ENCODE assay signal across 3 cellular contexts in the genomic region with DNA sequence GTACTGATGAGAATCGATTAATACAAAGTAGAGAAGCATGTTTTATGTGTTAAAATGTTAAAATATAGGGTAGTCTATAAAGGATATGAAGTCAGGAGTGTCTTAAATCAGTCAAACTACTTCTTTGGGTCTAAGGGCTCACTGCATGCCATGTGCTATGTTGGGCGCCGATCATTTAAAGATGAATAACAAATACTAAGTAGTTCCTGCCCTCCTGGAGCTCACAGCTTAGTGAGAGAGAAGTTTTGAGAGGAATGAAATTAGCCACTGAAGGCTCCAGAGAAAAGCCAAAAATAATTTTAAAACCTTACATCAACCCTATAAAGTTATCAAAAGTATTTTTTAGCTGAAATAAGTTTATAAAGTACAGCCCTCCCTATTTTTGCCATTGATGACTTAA.
TF ChIP-seq lines count a peak whose summit lies in the region.

No MANE protein-coding gene starts in this region.

TF ChIP-seq in GM23338, 12 proteins besides CTCF, POLR2A, EP300 and RAD21 (continues in another document):
- no peak for TF ChIP-seq JUNB (IDR thresholded peaks at IDR 0.05; ENCODE audit: unreplicated experiment)
- TF ChIP-seq POLR2AphosphoS5 (IDR thresholded peaks at IDR 0.05; ENCODE audit: low read depth): no peak
- TF ChIP-seq ZNF331 (CRISPR knock-in tag; IDR thresholded peaks at IDR 0.05; ENCODE audit: low read depth): no peak
- TF ChIP-seq EZH2phosphoT487 (IDR thresholded peaks at IDR 0.05; ENCODE audit: unreplicated experiment): no peak
- no peak for TF ChIP-seq STAT1 (IDR thresholded peaks at IDR 0.05; ENCODE audit: unreplicated experiment)
- TF ChIP-seq NANOG (IDR thresholded peaks at IDR 0.05; ENCODE audit: borderline replicate concordance): no peak
- TF ChIP-seq REST (IDR thresholded peaks at IDR 0.05; ENCODE audit: unreplicated experiment): no peak
- no peak for TF ChIP-seq EZH2 (IDR thresholded peaks at IDR 0.05; ENCODE audit: low read depth, unreplicated experiment)
- TF ChIP-seq ZNF114 (CRISPR knock-in tag; IDR thresholded peaks at IDR 0.05): no peak
- no peak for TF ChIP-seq CREB1 (CRISPR knock-in tag; IDR thresholded peaks at IDR 0.05; ENCODE audit: low read depth)
- TF ChIP-seq, protein P1, sequence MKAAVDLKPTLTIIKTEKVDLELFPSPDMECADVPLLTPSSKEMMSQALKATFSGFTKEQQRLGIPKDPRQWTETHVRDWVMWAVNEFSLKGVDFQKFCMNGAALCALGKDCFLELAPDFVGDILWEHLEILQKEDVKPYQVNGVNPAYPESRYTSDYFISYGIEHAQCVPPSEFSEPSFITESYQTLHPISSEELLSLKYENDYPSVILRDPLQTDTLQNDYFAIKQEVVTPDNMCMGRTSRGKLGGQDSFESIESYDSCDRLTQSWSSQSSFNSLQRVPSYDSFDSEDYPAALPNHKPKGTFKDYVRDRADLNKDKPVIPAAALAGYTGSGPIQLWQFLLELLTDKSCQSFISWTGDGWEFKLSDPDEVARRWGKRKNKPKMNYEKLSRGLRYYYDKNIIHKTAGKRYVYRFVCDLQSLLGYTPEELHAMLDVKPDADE (IDR thresholded peaks at IDR 0.05): no peak

TF ChIP-seq in WTC11, 78 proteins besides CTCF, POLR2A, EP300 and RAD21:
- TF ChIP-seq GTF2I (CRISPR knock-in tag; conservative IDR thresholded peaks at IDR 0.05): no peak
- no peak for TF ChIP-seq NR3C1 (CRISPR knock-in tag; conservative IDR thresholded peaks at IDR 0.05; ENCODE audit: low read depth)
- TF ChIP-seq SP1 (CRISPR knock-in tag; conservative IDR thresholded peaks at IDR 0.05): no peak; the same call in 1 of the 2 replicates
- TF ChIP-seq ATF3 (CRISPR knock-in tag; conservative IDR thresholded peaks at IDR 0.05): no peak
- TF ChIP-seq STAT6 (CRISPR knock-in tag; conservative IDR thresholded peaks at IDR 0.05; ENCODE audit: low read depth): no peak
- TF ChIP-seq PRRX2 (CRISPR knock-in tag; IDR thresholded peaks at IDR 0.05): no peak
- no peak for TF ChIP-seq GABPB1 (CRISPR knock-in tag; IDR thresholded peaks at IDR 0.05)
- no peak for TF ChIP-seq NR2C2 (CRISPR knock-in tag; IDR thresholded peaks at IDR 0.05)
- TF ChIP-seq, protein P2, sequence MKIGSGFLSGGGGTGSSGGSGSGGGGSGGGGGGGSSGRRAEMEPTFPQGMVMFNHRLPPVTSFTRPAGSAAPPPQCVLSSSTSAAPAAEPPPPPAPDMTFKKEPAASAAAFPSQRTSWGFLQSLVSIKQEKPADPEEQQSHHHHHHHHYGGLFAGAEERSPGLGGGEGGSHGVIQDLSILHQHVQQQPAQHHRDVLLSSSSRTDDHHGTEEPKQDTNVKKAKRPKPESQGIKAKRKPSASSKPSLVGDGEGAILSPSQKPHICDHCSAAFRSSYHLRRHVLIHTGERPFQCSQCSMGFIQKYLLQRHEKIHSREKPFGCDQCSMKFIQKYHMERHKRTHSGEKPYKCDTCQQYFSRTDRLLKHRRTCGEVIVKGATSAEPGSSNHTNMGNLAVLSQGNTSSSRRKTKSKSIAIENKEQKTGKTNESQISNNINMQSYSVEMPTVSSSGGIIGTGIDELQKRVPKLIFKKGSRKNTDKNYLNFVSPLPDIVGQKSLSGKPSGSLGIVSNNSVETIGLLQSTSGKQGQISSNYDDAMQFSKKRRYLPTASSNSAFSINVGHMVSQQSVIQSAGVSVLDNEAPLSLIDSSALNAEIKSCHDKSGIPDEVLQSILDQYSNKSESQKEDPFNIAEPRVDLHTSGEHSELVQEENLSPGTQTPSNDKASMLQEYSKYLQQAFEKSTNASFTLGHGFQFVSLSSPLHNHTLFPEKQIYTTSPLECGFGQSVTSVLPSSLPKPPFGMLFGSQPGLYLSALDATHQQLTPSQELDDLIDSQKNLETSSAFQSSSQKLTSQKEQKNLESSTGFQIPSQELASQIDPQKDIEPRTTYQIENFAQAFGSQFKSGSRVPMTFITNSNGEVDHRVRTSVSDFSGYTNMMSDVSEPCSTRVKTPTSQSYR (CRISPR knock-in tag; IDR thresholded peaks at IDR 0.05): no peak
- no peak for TF ChIP-seq CREB1 (CRISPR knock-in tag; IDR thresholded peaks at IDR 0.05)
- TF ChIP-seq ZNF416 (CRISPR knock-in tag; IDR thresholded peaks at IDR 0.05): no peak
- TF ChIP-seq SMAD3 (CRISPR knock-in tag; IDR thresholded peaks at IDR 0.05; ENCODE audit: borderline replicate concordance): no peak

TF ChIP-seq in HepG2, 621 proteins besides CTCF, POLR2A, EP300 and RAD21:
- no peak for TF ChIP-seq ESRRA (CRISPR knock-in tag; IDR thresholded peaks at IDR 0.05; ENCODE audit: low read depth)
